1 cellular context compared by ENCODE assay signal in genomic region chr10:29622382-29622885, GRCh38.
TF ChIP-seq lines count a peak whose summit lies in the region.

No MANE protein-coding gene starts in this region.

TF ChIP-seq in HEK293, 187 proteins besides CTCF, POLR2A, EP300 and RAD21 (continued from another document):
- no peak for TF ChIP-seq ZNF518A (tag by site-specific recombination; conservative IDR thresholded peaks at IDR 0.05; ENCODE audit: low read depth)
- TF ChIP-seq ZNF544 (tag by site-specific recombination; IDR thresholded peaks at IDR 0.05) = no peak
- no peak for TF ChIP-seq ZNF133 (tag by site-specific recombination; IDR thresholded peaks at IDR 0.05)
- TF ChIP-seq ZNF843 (tag by site-specific recombination; IDR thresholded peaks at IDR 0.05) = 0 out of 2 replicates have a peak, but pooled peaks have one; percentile 54
- TF ChIP-seq ZNF302 (tag by site-specific recombination; IDR thresholded peaks at IDR 0.05; ENCODE audit: low read depth) = no peak
- TF ChIP-seq ZNF37A (tag by site-specific recombination; IDR thresholded peaks at IDR 0.05) = no peak
- no peak for TF ChIP-seq ZNF510 (tag by site-specific recombination; IDR thresholded peaks at IDR 0.05; ENCODE audit: insufficient replicate concordance)
- TF ChIP-seq BCL11B (tag by site-specific recombination; IDR thresholded peaks at IDR 0.05; ENCODE audit: low read depth) = no peak
- no peak for TF ChIP-seq ZNF692 (tag by site-specific recombination; IDR thresholded peaks at IDR 0.05)
- TF ChIP-seq HOXD13 (CRISPR knock-in tag; IDR thresholded peaks at IDR 0.05; ENCODE audit: borderline replicate concordance) = no peak
- peak; percentile 75 for TF ChIP-seq ZBTB48 (tag by site-specific recombination; IDR thresholded peaks at IDR 0.05)
TF ChIP-seq in HEK293: peak in this region for 8.
